ENCODE assay signal across 1 cellular context in the genomic region with DNA sequence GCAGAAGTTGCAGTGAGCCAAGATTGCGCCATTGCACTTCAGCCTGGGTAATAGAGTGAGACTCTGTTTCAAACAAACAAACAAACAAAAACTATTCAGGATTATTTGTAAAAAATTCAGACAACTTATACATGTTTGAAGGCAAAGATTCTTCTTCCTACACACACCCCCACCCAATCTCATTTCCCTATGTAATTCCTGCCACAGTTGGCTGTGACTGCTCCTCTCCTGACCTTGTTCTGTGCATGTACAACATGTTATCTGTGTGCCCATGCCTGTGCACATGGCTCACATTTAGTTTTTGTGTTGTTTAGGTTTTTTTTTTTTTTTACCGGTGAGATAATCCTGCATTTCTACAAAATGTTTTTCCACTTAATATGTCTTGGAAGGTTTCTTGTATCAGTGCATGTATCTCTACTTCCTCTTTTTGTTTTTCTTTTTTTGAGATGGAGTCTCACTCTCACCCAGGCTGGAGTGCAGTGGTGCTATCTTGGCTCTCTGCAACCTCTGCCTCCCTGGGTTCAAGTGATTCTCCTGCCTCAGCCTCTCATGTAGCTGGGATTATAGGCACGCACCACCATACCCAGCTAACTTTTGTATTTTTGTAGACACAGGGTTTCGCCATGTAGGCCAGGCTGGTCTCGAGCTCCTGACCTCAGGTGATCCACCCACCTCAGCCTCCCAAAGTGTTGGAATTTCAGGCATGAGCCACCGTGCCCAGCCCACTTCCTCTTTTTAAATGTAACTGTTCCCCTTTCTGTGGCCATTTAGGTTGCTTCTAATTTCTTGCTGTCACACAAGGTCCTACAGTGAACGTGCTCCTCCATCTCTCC.
A peak's percentile ranks its signal among the peaks of the same experiment; 100 is the strongest.
TF ChIP-seq lines count a peak whose summit lies in the region.

No MANE protein-coding gene starts in this region.

TF ChIP-seq in K562, 482 proteins besides CTCF, POLR2A, EP300 and RAD21 (continued from another document):
- TF ChIP-seq XRCC4 (IDR thresholded peaks at IDR 0.05; ENCODE audit: extremely low read depth, insufficient read depth, insufficient read length) (no peak), TOE1 (IDR thresholded peaks at IDR 0.05; ENCODE audit: borderline replicate concordance) (0 out of 2 replicates have a peak, but pooled peaks have one; percentile 35), TOE1 (CRISPR knock-in tag; IDR thresholded peaks at IDR 0.05; ENCODE audit: borderline replicate concordance, low read depth) (no peak), SMARCC2 (IDR thresholded peaks at IDR 0.05; ENCODE audit: low read depth) (peak; percentile 72; the same call in 1 of the 2 replicates), TCF7L2 (IDR thresholded peaks at IDR 0.05; ENCODE audit: low read depth, low read length) (no peak), ZNF76 (CRISPR knock-in tag; IDR thresholded peaks at IDR 0.05; ENCODE audit: borderline replicate concordance) (no peak), BRD4 (IDR thresholded peaks at IDR 0.05) (no peak), CREB1 (IDR thresholded peaks at IDR 0.05) (no peak), CREB1 (CRISPR knock-in tag; IDR thresholded peaks at IDR 0.05) (no peak), SNAPC5 (CRISPR knock-in tag; IDR thresholded peaks at IDR 0.05) (no peak), SRF (CRISPR knock-in tag; IDR thresholded peaks at IDR 0.05) (peak in 1 of 2 experiments; percentile 76; a peak in 1 of 4 replicates), ZEB2 (IDR thresholded peaks at IDR 0.05) (peak; percentile 75; the same call in 1 of the 2 replicates), GATAD2B (IDR thresholded peaks at IDR 0.05; ENCODE audit: borderline replicate concordance) (no peak), BCOR (IDR thresholded peaks at IDR 0.05) (peak; percentile 59; the same call in 1 of the 2 replicates), NEUROD1 (IDR thresholded peaks at IDR 0.05; ENCODE audit: borderline replicate concordance, low read depth, low read length, partially characterized antibody) (no peak), TEAD1 (CRISPR knock-in tag; IDR thresholded peaks at IDR 0.05) (peak; percentile 63 to 73; a peak in 3 of 4 replicates), NBN (IDR thresholded peaks at IDR 0.05; ENCODE audit: low read depth) (peak; percentile 72; the same call in 1 of the 2 replicates), ZNF263 (CRISPR knock-in tag; IDR thresholded peaks at IDR 0.05; ENCODE audit: borderline replicate concordance) (peak; percentile 39; the same call in 1 of the 2 replicates), EHMT2 (IDR thresholded peaks at IDR 0.05) (no peak), ESRRA (IDR thresholded peaks at IDR 0.05; ENCODE audit: borderline replicate concordance, low read depth) (no peak), COPS2 (conservative IDR thresholded peaks at IDR 0.05) (no peak), ZNF75A (CRISPR knock-in tag; IDR thresholded peaks at IDR 0.05) (no peak), DIDO1 (tag; IDR thresholded peaks at IDR 0.05; ENCODE audit: low read depth) (0 out of 2 replicates have a peak, but pooled peaks have one; percentile 21), ARID1B (IDR thresholded peaks at IDR 0.05) (peak; percentile 71), HDGF (IDR thresholded peaks at IDR 0.05) (0 out of 2 replicates have a peak, but pooled peaks have one; percentile 57), LEF1 (IDR thresholded peaks at IDR 0.05) (peak; percentile 54; the same call in 1 of the 2 replicates)
- TF ChIP-seq, protein P1, sequence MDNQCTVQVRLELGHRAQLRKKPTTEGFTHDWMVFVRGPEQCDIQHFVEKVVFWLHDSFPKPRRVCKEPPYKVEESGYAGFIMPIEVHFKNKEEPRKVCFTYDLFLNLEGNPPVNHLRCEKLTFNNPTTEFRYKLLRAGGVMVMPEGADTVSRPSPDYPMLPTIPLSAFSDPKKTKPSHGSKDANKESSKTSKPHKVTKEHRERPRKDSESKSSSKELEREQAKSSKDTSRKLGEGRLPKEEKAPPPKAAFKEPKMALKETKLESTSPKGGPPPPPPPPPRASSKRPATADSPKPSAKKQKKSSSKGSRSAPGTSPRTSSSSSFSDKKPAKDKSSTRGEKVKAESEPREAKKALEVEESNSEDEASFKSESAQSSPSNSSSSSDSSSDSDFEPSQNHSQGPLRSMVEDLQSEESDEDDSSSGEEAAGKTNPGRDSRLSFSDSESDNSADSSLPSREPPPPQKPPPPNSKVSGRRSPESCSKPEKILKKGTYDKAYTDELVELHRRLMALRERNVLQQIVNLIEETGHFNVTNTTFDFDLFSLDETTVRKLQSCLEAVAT (IDR thresholded peaks at IDR 0.05) = peak in 1 of 2 experiments; percentile 35; a peak in 1 of 4 replicates
TF ChIP-seq in K562: peak in this region for 45.
